In genomic region chr20:32232487-32232886, GRCh38 we compare ENCODE assay signal across 12 cellular contexts. TPM values are rescaled to one million over a fixed set of nuclear protein-coding genes. Genes with fewer than 3 reads are reported as not detected.
DNase-seq lines count a peak whose midpoint lies in the region; ATAC-seq and TF ChIP-seq lines count a peak whose summit lies in the region.
"Had no signal": no experiment of that assay in that cellular context is flagged by ENCODE, and none has a peak within 500 bp of the region (broad histone marks: within the 10 kb centered on the region; RNA-seq: fewer than 3 reads in every experiment).

No MANE protein-coding gene starts in this region.

- H3K36me3 Mint-ChIP-seq in activated CD8-positive, alpha-beta T cell treated with anti-CD3 and anti-CD28 coated beads for 36 hours (ENCODE audit: low read depth) = peaks cover 84% of the 10 kb centered on the region
- H3K36me3 Mint-ChIP-seq in glutamatergic neuron (ENCODE audit: unreplicated experiment) = no peaks in the 10 kb centered on the region

- H3K27ac Mint-ChIP-seq in activated CD8-positive, alpha-beta T cell treated with anti-CD3 and anti-CD28 coated beads for 36 hours = peak overlapping the region; percentile 97
- peak overlapping the region; percentile 4 for H3K27ac Mint-ChIP-seq in glutamatergic neuron (ENCODE audit: unreplicated experiment)

- no peak overlapping the region for H3K4me3 Mint-ChIP-seq in activated CD8-positive, alpha-beta T cell treated with anti-CD3 and anti-CD28 coated beads for 36 hours
- no peak overlapping the region for H3K4me3 Mint-ChIP-seq in glutamatergic neuron (ENCODE audit: unreplicated experiment)

- POLR2A ChIA-PET in activated CD8-positive, alpha-beta T cell treated with anti-CD3 and anti-CD28 coated beads for 36 hours (lab: Charles Lee) = interaction anchor here (0.6 to 3.0 kb wide), 19 partner anchors 9 to 126 kb away, joined by 3 to 16 read pairs (median 7); partner anchors contain the start of gene KIF3B

- H3K4me3 ChIP-seq in upper lobe of left lung (no peak overlapping the region), gastrocnemius medialis (no peak overlapping the region)
- H3K4me3 ChIP-seq: lung had no signal

- H3K27me3 Mint-ChIP-seq in activated CD8-positive, alpha-beta T cell treated with anti-CD3 and anti-CD28 coated beads for 36 hours = no peaks in the 10 kb centered on the region
- no peaks in the 10 kb centered on the region for H3K27me3 Mint-ChIP-seq in glutamatergic neuron (ENCODE audit: unreplicated experiment)

- CTCF ChIA-PET in activated CD8-positive, alpha-beta T cell treated with anti-CD3 and anti-CD28 coated beads for 36 hours (lab: Charles Lee) = interaction anchor here (0.9 to 2.5 kb wide), 6 partner anchors 9 to 192 kb away, joined by 3 to 11 read pairs (median 4); no protein-coding TSS in a partner anchor

- H3K27me3 ChIP-seq in upper lobe of left lung (no peaks in the 10 kb centered on the region), gastrocnemius medialis (no peaks in the 10 kb centered on the region)
- H3K27me3 ChIP-seq: BE2C, brain microvascular endothelial cell had no signal

- peak; percentile 51 for DNase-seq in stimulated activated CD4-positive, alpha-beta T cell treated with anti-CD3 and anti-CD28 coated beads, Interleukin-4, amount 100 ng/mL, for 24 hours
- DNase-seq in stimulated activated CD4-positive, alpha-beta T cell treated with anti-CD3 and anti-CD28 coated beads, Interleukin-1b, Interleukin-23, amount 100 ng/mL, for 48 hours = no peak
- peak; percentile 74 for DNase-seq in activated CD8-positive, alpha-beta T cell treated with anti-CD3 and anti-CD28 coated beads for 36 hours
- no peak for DNase-seq in glutamatergic neuron
- DNase-seq in upper lobe of left lung = no peak
- DNase-seq in activated gamma-delta T cell (lab: John Stamatoyannopoulos, UW) = no peak
- DNase-seq in gastrocnemius medialis = no peak
- DNase-seq: BE2C, SHP77 had no signal

- H3K4me1 Mint-ChIP-seq in activated CD8-positive, alpha-beta T cell treated with anti-CD3 and anti-CD28 coated beads for 36 hours (ENCODE audit: low read depth) = peaks cover 38% of the 10 kb centered on the region
- H3K4me1 Mint-ChIP-seq in glutamatergic neuron (ENCODE audit: low read depth, unreplicated experiment) = no peaks in the 10 kb centered on the region

- peak; percentile 73 for ATAC-seq in activated CD8-positive, alpha-beta T cell treated with anti-CD3 and anti-CD28 coated beads for 36 hours
- ATAC-seq in upper lobe of left lung (ENCODE audit: low FRiP score in 2 of 2) (no peak), gastrocnemius medialis (no peak), HG02798 (IDR thresholded peaks at IDR 0.05; ENCODE audit: poor library complexity, unreplicated experiment) (no peak)

- no peak for TF ChIP-seq CTCF in activated CD8-positive, alpha-beta T cell treated with anti-CD3 and anti-CD28 coated beads for 36 hours (IDR thresholded peaks at IDR 0.05)
- TF ChIP-seq CTCF in glutamatergic neuron (IDR thresholded peaks at IDR 0.05; ENCODE audit: partially characterized antibody, unreplicated experiment) = no peak
- TF ChIP-seq CTCF in upper lobe of left lung (IDR thresholded peaks at IDR 0.05) = no peak
- TF ChIP-seq CTCF in gastrocnemius medialis (IDR thresholded peaks at IDR 0.05 in 4 of 5, conservative IDR thresholded peaks at IDR 0.05 in 1 of 5) = no peak

- no peak for TF ChIP-seq POLR2A in upper lobe of left lung (IDR thresholded peaks at IDR 0.05)
- TF ChIP-seq POLR2A in gastrocnemius medialis (IDR thresholded peaks at IDR 0.05) = no peak

- TF ChIP-seq EP300 in upper lobe of left lung (IDR thresholded peaks at IDR 0.05) = no peak

- in situ Hi-C loops in gastrocnemius medialis (cut with MboI; ENCODE audit: low sequenced_read_pairs in 4 of 4) = no loop called here

- peak overlapping the region in 3 of 4 donors; percentile 29 to 69 (median 50) for H3K27ac ChIP-seq in upper lobe of left lung
- H3K27ac ChIP-seq in gastrocnemius medialis = no peak overlapping the region
- H3K27ac ChIP-seq: brain microvascular endothelial cell had no signal

- H3K9me3 Mint-ChIP-seq in activated CD8-positive, alpha-beta T cell treated with anti-CD3 and anti-CD28 coated beads for 36 hours = no peaks in the 10 kb centered on the region
- H3K9me3 Mint-ChIP-seq in glutamatergic neuron (ENCODE audit: unreplicated experiment) = peaks cover 4% of the 10 kb centered on the region

- peaks cover 15 to 25% (median 17%) of the 10 kb centered on the region in 4 donors for H3K4me1 ChIP-seq in upper lobe of left lung
- H3K4me1 ChIP-seq in gastrocnemius medialis = peaks cover 4 to 10% of the 10 kb centered on the region in 2 donors

- H3K36me3 ChIP-seq in upper lobe of left lung (peaks cover 7 to 90% (median 53%) of the 10 kb centered on the region in 4 donors), gastrocnemius medialis (peaks cover 0 to 72% of the 10 kb centered on the region in 2 donors)

- intact Hi-C loops in activated CD8-positive, alpha-beta T cell treated with anti-CD3 and anti-CD28 coated beads for 36 hours (cut with micrococcal nuclease) = loop anchor here (2.0 kb wide), 1 partner anchor 20 kb away; no protein-coding TSS in a partner anchor
- intact Hi-C loops in gastrocnemius medialis (cut with DNase I; ENCODE audit: low total_unique reads) = no loop called here

- H3K9me3 ChIP-seq in upper lobe of left lung = no peaks in the 10 kb centered on the region
- no peaks in the 10 kb centered on the region for H3K9me3 ChIP-seq in gastrocnemius medialis
- H3K9me3 ChIP-seq: BE2C had no signal

RNA-seq across cellular contexts. Expression of gene POFUT1, which starts 24.8 kb away (rescaled TPM):
- 10 to 100 TPM; 43.7 to 46.2 TPM for total RNA-seq in activated CD8-positive, alpha-beta T cell treated with anti-CD3 and anti-CD28 coated beads for 36 hours
- total RNA-seq in glutamatergic neuron (ENCODE audit: unreplicated experiment) (29.5 TPM), upper lobe of left lung (10 to 100 TPM; 12.6 to 31.5 (median 26.5) TPM), gastrocnemius medialis (10 to 100 TPM; 15.3 to 20.7 (median 18.4) TPM)

RNA-seq across cellular contexts. Expression of gene PLAGL2, which starts 24.9 kb away (rescaled TPM):
- 10 to 100 TPM; 70.6 to 71.5 TPM for total RNA-seq in activated CD8-positive, alpha-beta T cell treated with anti-CD3 and anti-CD28 coated beads for 36 hours
- total RNA-seq in glutamatergic neuron (ENCODE audit: unreplicated experiment) (34.9 TPM), upper lobe of left lung (10 to 100 TPM; 11.4 to 17.1 (median 14.1) TPM), gastrocnemius medialis (1 to 10 TPM; 1.4 to 6.5 (median 5.8) TPM)

RNA-seq across cellular contexts. Expression of gene KIF3B, which starts 45.0 kb away (rescaled TPM):
- 10 to 100 TPM; 25.4 to 25.7 TPM for total RNA-seq in activated CD8-positive, alpha-beta T cell treated with anti-CD3 and anti-CD28 coated beads for 36 hours
- total RNA-seq in glutamatergic neuron (ENCODE audit: unreplicated experiment) (55.3 TPM), upper lobe of left lung (10 to 100 TPM; 14.7 to 37.5 (median 26.7) TPM), gastrocnemius medialis (1 to 10 TPM; 4.8 to 8.7 (median 6.4) TPM)

Comparison
In these comparisons a context has a peak if more than half of its experiments do, and no peak if none do; other contexts are left out.
1. DNase-seq: peak in stimulated activated CD4-positive, alpha-beta T cell treated with anti-CD3 and anti-CD28 coated beads, Interleukin-4, amount 100 ng/mL, for 24 hours (single experiment) and activated CD8-positive, alpha-beta T cell treated with anti-CD3 and anti-CD28 coated beads for 36 hours (single experiment); none in stimulated activated CD4-positive, alpha-beta T cell treated with anti-CD3 and anti-CD28 coated beads, Interleukin-1b, Interleukin-23, amount 100 ng/mL, for 48 hours (single experiment), glutamatergic neuron (single experiment), upper lobe of left lung (0 of 2), activated gamma-delta T cell (single experiment) and gastrocnemius medialis (0 of 2).
2. H3K27ac ChIP-seq: peak in upper lobe of left lung (3 of 4); none in gastrocnemius medialis (0 of 4).